Comparison of ENCODE assay signal across 8 cellular contexts in the genomic region with DNA sequence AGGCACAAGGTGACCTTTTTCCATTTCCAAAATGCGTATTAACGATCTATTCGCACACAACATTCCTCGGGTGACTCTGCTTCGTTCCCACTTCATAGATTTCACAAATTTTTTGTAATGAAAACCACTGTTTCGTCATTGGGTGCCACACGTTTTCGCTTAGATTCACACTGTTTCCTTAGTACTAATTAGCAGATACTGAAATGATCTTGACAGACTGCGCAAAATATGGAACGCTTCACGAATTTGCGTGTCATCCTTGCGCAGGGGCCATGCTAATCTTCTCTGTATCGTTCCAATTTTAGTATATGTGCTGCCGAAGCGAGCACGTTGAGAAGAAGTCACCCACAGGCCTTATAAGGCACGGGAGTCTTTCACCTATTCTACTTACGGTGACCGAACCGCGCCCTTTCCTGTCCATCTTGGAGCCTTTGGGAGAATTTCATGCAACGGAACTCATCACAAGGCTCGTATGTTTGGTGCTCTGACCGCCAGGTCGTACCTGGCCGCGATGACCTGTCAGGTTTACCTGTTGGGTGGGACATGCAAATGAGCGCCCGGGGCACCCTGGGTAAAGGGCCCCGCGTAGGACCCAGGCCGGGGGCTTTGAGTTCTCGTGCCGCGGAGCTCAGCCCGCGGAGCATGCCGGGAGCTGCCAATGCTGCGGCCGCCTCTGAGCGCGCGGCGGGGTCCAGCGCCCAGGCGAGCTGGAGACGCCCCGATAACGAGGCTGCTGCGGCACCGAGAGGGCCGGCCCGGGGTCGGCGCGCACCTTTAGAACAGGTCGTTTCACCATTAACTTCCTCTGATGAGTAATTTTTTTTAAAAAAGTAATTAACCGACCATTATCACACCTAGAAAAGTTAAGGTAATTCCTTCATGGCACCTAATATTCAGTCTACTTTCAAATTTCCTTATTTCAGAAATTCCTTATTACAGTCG. TPM values are rescaled to one million over a fixed set of nuclear protein-coding genes. Genes with fewer than 3 reads are reported as not detected.
DNase-seq lines count a peak whose midpoint lies in the region; TF ChIP-seq lines count a peak whose summit lies in the region.

A gene (minus strand): TSS at position 329 of the 942 bp plus-strand sequence.

- no peaks in the 10 kb centered on the region for H3K36me3 Mint-ChIP-seq in nephron progenitor cell (ENCODE audit: low read depth)
- no peaks in the 10 kb centered on the region for H3K36me3 Mint-ChIP-seq in stimulated activated naive CD8-positive, alpha-beta T cell treated with anti-CD3 and anti-CD28 coated beads, Interleukin-15, Interleukin-2, amounts not matched to agents 100 ng/mL and 50 ng/mL, for 24 hours (ENCODE audit: low read depth)

- WGBS in GM23248 (ENCODE audit: low coverage in 1 of 2, low lambda C conversion rate in 2 of 2, missing lambda C conversion rate in 2 of 2), 2 experiments: 2 to 4% methylated on average over 55 to 60 of the region's 60 CpGs

- H3K4me3 Mint-ChIP-seq in nephron progenitor cell: peak within 1 kb of the TSS; percentile 94
- peak within 1 kb of the TSS; percentile 88 for H3K4me3 Mint-ChIP-seq in stimulated activated naive CD8-positive, alpha-beta T cell treated with anti-CD3 and anti-CD28 coated beads, Interleukin-15, Interleukin-2, amounts not matched to agents 100 ng/mL and 50 ng/mL, for 24 hours

- in situ Hi-C loops in GM23248 (cut with MboI): no loop called here

- DNase-seq in GM23248 (peak; percentile 78), RPMI8226 (peak; percentile 83), fibroblast of the conjunctiva (ENCODE audit: low read depth) (peak; percentile 66), nephron progenitor cell (peak; percentile 91)
- DNase-seq in activated effector memory CD4-positive, alpha-beta T cell treated with Interleukin-2 at 50 U/mL for 16 hours: peak; percentile 79

- peaks cover 41% of the 10 kb centered on the region for H3K4me1 ChIP-seq in DOHH2 (ENCODE audit: control insufficient read depth, low read length)
- H3K4me1 ChIP-seq in GM23248 (ENCODE audit: insufficient read depth): peaks cover 13% of the 10 kb centered on the region

- H3K4me2 ChIP-seq in DOHH2 (ENCODE audit: low read length): peak within 1 kb of the TSS; percentile 86
- peak within 1 kb of the TSS; percentile 82 for H3K4me2 ChIP-seq in GM23248 (ENCODE audit: unreplicated experiment)

- no peaks in the 10 kb centered on the region for H3K9me3 Mint-ChIP-seq in nephron progenitor cell
- H3K9me3 Mint-ChIP-seq in stimulated activated naive CD8-positive, alpha-beta T cell treated with anti-CD3 and anti-CD28 coated beads, Interleukin-15, Interleukin-2, amounts not matched to agents 100 ng/mL and 50 ng/mL, for 24 hours: no peaks in the 10 kb centered on the region

- H3K27ac Mint-ChIP-seq in nephron progenitor cell: peak within 1 kb of the TSS; percentile 100
- H3K27ac Mint-ChIP-seq in stimulated activated naive CD8-positive, alpha-beta T cell treated with anti-CD3 and anti-CD28 coated beads, Interleukin-15, Interleukin-2, amounts not matched to agents 100 ng/mL and 50 ng/mL, for 24 hours: peak within 1 kb of the TSS; percentile 99

- peak within 1 kb of the TSS; percentile 87 for H3K9ac ChIP-seq in GM23248

- H3K9me2 ChIP-seq in DOHH2 (replicated peaks; ENCODE audit: control insufficient read depth, low read length) (no peaks in the 10 kb centered on the region), GM23248 (ENCODE audit: insufficient read depth) (no peaks in the 10 kb centered on the region)

- H3K27ac ChIP-seq in DOHH2 (ENCODE audit: low read depth, low read length) (no peak within 1 kb of the TSS), GM23248 (peak within 1 kb of the TSS; percentile 19), KOPT-K1 (ENCODE audit: low read depth, low read length, poor library complexity, severe bottlenecking) (peak within 1 kb of the TSS; percentile 83)

- H3K79me2 ChIP-seq in DOHH2 (ENCODE audit: control insufficient read depth, low read length) (no peaks in the 10 kb centered on the region), GM23248 (ENCODE audit: insufficient read depth) (no peaks in the 10 kb centered on the region)

- TF ChIP-seq CTCF in DOHH2 (IDR thresholded peaks at IDR 0.05; ENCODE audit: low read depth, low read length, poor library complexity, severe bottlenecking): no peak
- TF ChIP-seq CTCF in nephron progenitor cell (IDR thresholded peaks at IDR 0.05): no peak

- peaks cover 16% of the 10 kb centered on the region for H3K4me1 Mint-ChIP-seq in nephron progenitor cell
- peaks cover 58% of the 10 kb centered on the region for H3K4me1 Mint-ChIP-seq in stimulated activated naive CD8-positive, alpha-beta T cell treated with anti-CD3 and anti-CD28 coated beads, Interleukin-15, Interleukin-2, amounts not matched to agents 100 ng/mL and 50 ng/mL, for 24 hours (ENCODE audit: low read depth)

- peaks cover 28% of the 10 kb centered on the region for H3K27me3 ChIP-seq in DOHH2 (ENCODE audit: control insufficient read depth, low read length)
- H3K27me3 ChIP-seq in GM23248 (replicated peaks; ENCODE audit: insufficient read depth): peaks cover 7% of the 10 kb centered on the region; the same call in 1 of the 2 replicates

- H3K9me3 ChIP-seq in DOHH2 (ENCODE audit: control insufficient read depth, insufficient read depth, low read length): no peaks in the 10 kb centered on the region
- H3K9me3 ChIP-seq in GM23248 (ENCODE audit: low read depth): no peaks in the 10 kb centered on the region
- H3K9me3 ChIP-seq in KOPT-K1 (ENCODE audit: insufficient read depth, low read length, poor library complexity, severe bottlenecking): no peaks in the 10 kb centered on the region

- peaks cover 18% of the 10 kb centered on the region for H3K27me3 Mint-ChIP-seq in nephron progenitor cell (ENCODE audit: low read depth, poor library complexity)
- peaks cover 4% of the 10 kb centered on the region for H3K27me3 Mint-ChIP-seq in stimulated activated naive CD8-positive, alpha-beta T cell treated with anti-CD3 and anti-CD28 coated beads, Interleukin-15, Interleukin-2, amounts not matched to agents 100 ng/mL and 50 ng/mL, for 24 hours

- H2AFZ ChIP-seq in GM23248: peak within 1 kb of the TSS; percentile 89

- no peaks in the 10 kb centered on the region for H4K20me1 ChIP-seq in DOHH2 (ENCODE audit: control insufficient read depth, insufficient read depth, low read depth, low read length)
- H4K20me1 ChIP-seq in GM23248 (ENCODE audit: insufficient read depth): no peaks in the 10 kb centered on the region

- H3K36me3 ChIP-seq in DOHH2 (ENCODE audit: control insufficient read depth, low read length) (no peaks in the 10 kb centered on the region), GM23248 (ENCODE audit: low read depth) (no peaks in the 10 kb centered on the region), KOPT-K1 (ENCODE audit: insufficient read depth, low read length) (no peaks in the 10 kb centered on the region)

- H3K4me3 ChIP-seq in DOHH2 (ENCODE audit: low read length) (peak within 1 kb of the TSS; percentile 92), GM23248 (peak within 1 kb of the TSS; percentile 85)

- H3F3A ChIP-seq in DOHH2 (ENCODE audit: control insufficient read depth, insufficient read depth) (peaks cover 13% of the 10 kb centered on the region), GM23248 (ENCODE audit: insufficient read depth) (0 out of 2 replicates have a peak, but pooled peaks cover 13% of the 10 kb centered on the region)

RNA-seq across cellular contexts. Expression of the gene that starts here (rescaled TPM):
- not detected in 2 replicates for total RNA-seq in GM23248 (2014; rRNA removed; shearing (Covaris generic))
- not detected in 2 replicates for polyA plus RNA-seq in GM23248 (2016; fragmentation: Nextera tagmentation; extraction: Ambion mirVana)

Comparison
In these comparisons a context has a peak if more than half of its experiments do, and no peak if none do; other contexts are left out.
1. Peak in DNase-seq, H3K4me3 ChIP-seq, H3K27ac ChIP-seq, H3K9ac ChIP-seq and H3K4me2 ChIP-seq in GM23248; RNA of the gene not detected or under 1 TPM.